ENCODE assay signal across 8 cellular contexts in the genomic region with DNA sequence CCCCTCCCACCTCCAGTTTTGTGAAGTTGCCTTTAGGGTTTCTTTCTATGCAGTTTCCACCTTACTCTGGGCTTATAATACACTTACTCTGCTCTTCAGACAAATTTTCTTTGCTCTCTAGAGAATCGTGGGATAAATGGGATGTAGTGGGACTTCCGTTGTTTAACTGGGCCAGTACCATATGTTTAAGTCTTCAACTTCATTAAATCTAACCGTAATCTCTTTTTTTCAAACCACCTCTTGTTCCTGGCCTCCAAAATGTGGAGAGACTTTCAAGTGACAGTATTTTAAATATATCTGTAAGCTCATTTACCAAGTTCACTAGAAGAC. TPM values are rescaled to one million over a fixed set of nuclear protein-coding genes. Genes with fewer than 3 reads are reported as not detected.
DNase-seq lines count a peak whose midpoint lies in the region; ATAC-seq and TF ChIP-seq lines count a peak whose summit lies in the region.

No MANE protein-coding gene starts in this region.

- TF ChIP-seq EP300 in suprapubic skin (IDR thresholded peaks at IDR 0.05), result no peak

- POLR2A ChIA-PET in activated CD8-positive, alpha-beta T cell treated with anti-CD3 and anti-CD28 coated beads for 36 hours (lab: Charles Lee), result interaction anchor here (0.8 kb wide), 1 partner anchor 45 kb away, joined by 5 read pairs; no protein-coding TSS in a partner anchor

- H3K36me3 Mint-ChIP-seq in T-helper 2 cell treated with Interferon-gamma antibody and Interleukin-4, amounts not matched to agents 5 μg/mL and 100 μg/mL, for 36 hours (ENCODE audit: low read depth), result peaks cover 7% of the 10 kb centered on the region
- peaks cover 22% of the 10 kb centered on the region for H3K36me3 Mint-ChIP-seq in activated CD8-positive, alpha-beta T cell treated with anti-CD3 and anti-CD28 coated beads for 36 hours (ENCODE audit: low read depth)

- H3K36me3 ChIP-seq in iPS-18a (ENCODE audit: control insufficient read depth, low read depth, low read length) (peaks cover 20% of the 10 kb centered on the region), suprapubic skin (no peaks in the 10 kb centered on the region)

- H3K27ac ChIP-seq in iPS-18a (ENCODE audit: low read length), result peak overlapping the region; percentile 83
- H3K27ac ChIP-seq in suprapubic skin, result peak overlapping the region; percentile 95

- H3K4me3 ChIP-seq in iPS-18a (ENCODE audit: low read length) (peak overlapping the region; percentile 99), suprapubic skin (peak overlapping the region; percentile 94)

- no peak for ATAC-seq in activated CD8-positive, alpha-beta T cell treated with anti-CD3 and anti-CD28 coated beads for 36 hours
- no peak for ATAC-seq in GM21576 (IDR thresholded peaks at IDR 0.05; ENCODE audit: unreplicated experiment)

- no peak for TF ChIP-seq POLR2A in suprapubic skin (IDR thresholded peaks at IDR 0.05)

- no peak for TF ChIP-seq CTCF in activated CD8-positive, alpha-beta T cell treated with anti-CD3 and anti-CD28 coated beads for 36 hours (IDR thresholded peaks at IDR 0.05)
- no peak for TF ChIP-seq CTCF in suprapubic skin (IDR thresholded peaks at IDR 0.05)

- peak overlapping the region; percentile 97 for H3K4me3 Mint-ChIP-seq in T-helper 2 cell treated with Interferon-gamma antibody and Interleukin-4, amounts not matched to agents 5 μg/mL and 100 μg/mL, for 36 hours
- peak overlapping the region; percentile 99 for H3K4me3 Mint-ChIP-seq in activated CD8-positive, alpha-beta T cell treated with anti-CD3 and anti-CD28 coated beads for 36 hours

- no peaks in the 10 kb centered on the region for H3K9me3 Mint-ChIP-seq in T-helper 2 cell treated with Interferon-gamma antibody and Interleukin-4, amounts not matched to agents 5 μg/mL and 100 μg/mL, for 36 hours
- H3K9me3 Mint-ChIP-seq in activated CD8-positive, alpha-beta T cell treated with anti-CD3 and anti-CD28 coated beads for 36 hours, result no peaks in the 10 kb centered on the region

- peaks cover 30% of the 10 kb centered on the region for H3K4me1 Mint-ChIP-seq in T-helper 2 cell treated with Interferon-gamma antibody and Interleukin-4, amounts not matched to agents 5 μg/mL and 100 μg/mL, for 36 hours (ENCODE audit: low read depth)
- H3K4me1 Mint-ChIP-seq in activated CD8-positive, alpha-beta T cell treated with anti-CD3 and anti-CD28 coated beads for 36 hours (ENCODE audit: low read depth), result peaks cover 39% of the 10 kb centered on the region

- intact Hi-C loops in activated CD8-positive, alpha-beta T cell treated with anti-CD3 and anti-CD28 coated beads for 36 hours (cut with micrococcal nuclease), result loop anchor here (10.0 kb wide), 2 partner anchors 123 to 543 kb away; a partner anchor contains a TSS

- CTCF ChIA-PET in activated CD8-positive, alpha-beta T cell treated with anti-CD3 and anti-CD28 coated beads for 36 hours (lab: Charles Lee), result no interaction called here

- H3K4me1 ChIP-seq in iPS-18a (ENCODE audit: control insufficient read depth, low read depth, low read length), result peaks cover 22% of the 10 kb centered on the region
- peaks cover 29% of the 10 kb centered on the region for H3K4me1 ChIP-seq in suprapubic skin

- 5% methylated on average over 3 of the region's 3 CpGs for WGBS in suprapubic skin

- H3K9me3 ChIP-seq in iPS-18a (ENCODE audit: control insufficient read depth, low read depth, low read length), result no peaks in the 10 kb centered on the region
- no peaks in the 10 kb centered on the region for H3K9me3 ChIP-seq in suprapubic skin

- peak overlapping the region; percentile 96 for H3K27ac Mint-ChIP-seq in T-helper 2 cell treated with Interferon-gamma antibody and Interleukin-4, amounts not matched to agents 5 μg/mL and 100 μg/mL, for 36 hours
- peak overlapping the region; percentile 94 for H3K27ac Mint-ChIP-seq in activated CD8-positive, alpha-beta T cell treated with anti-CD3 and anti-CD28 coated beads for 36 hours

- DNase-seq in T-helper 2 cell treated with Interferon-gamma antibody and Interleukin-4, amounts not matched to agents 5 μg/mL and 100 μg/mL, for 36 hours (ENCODE audit: low spot score), result no peak
- no peak for DNase-seq in T-helper 2 cell
- DNase-seq in activated CD8-positive, alpha-beta T cell treated with anti-CD3 and anti-CD28 coated beads for 36 hours, result no peak
- no peak for DNase-seq in suprapubic skin (ENCODE audit: low spot score in 2 of 2)
- DNase-seq in amygdala (lab: John Stamatoyannopoulos, UW), result no peak
- DNase-seq in NCI-H1694 treated with DMSO at 0.1 percent for 48 hours (lab: John Stamatoyannopoulos, UW), result no peak

- peak overlapping the region; percentile 97 for H3K9ac ChIP-seq in iPS-18a (ENCODE audit: low read length)

- H3K27me3 ChIP-seq in iPS-18a (ENCODE audit: control insufficient read depth, insufficient read depth, low read length) (no peaks in the 10 kb centered on the region), suprapubic skin (no peaks in the 10 kb centered on the region)

- H3K27me3 Mint-ChIP-seq in T-helper 2 cell treated with Interferon-gamma antibody and Interleukin-4, amounts not matched to agents 5 μg/mL and 100 μg/mL, for 36 hours (ENCODE audit: low read depth), result peaks cover 3% of the 10 kb centered on the region
- H3K27me3 Mint-ChIP-seq in activated CD8-positive, alpha-beta T cell treated with anti-CD3 and anti-CD28 coated beads for 36 hours, result peaks cover 1% of the 10 kb centered on the region

RNA-seq across cellular contexts. Expression of a gene that starts 23.9 kb away (rescaled TPM):
- total RNA-seq in activated CD8-positive, alpha-beta T cell treated with anti-CD3 and anti-CD28 coated beads for 36 hours, result 100 to 1,000 TPM; 242 to 250 TPM
- total RNA-seq in suprapubic skin, result 10 to 100 TPM; 78.8 to 93.8 (median 82.4) TPM
